Comparison of ENCODE assay signal across 23 cellular contexts in genomic region chr11:94754819-94755218, GRCh38.
"Had no signal": no experiment of that assay in that cellular context is flagged by ENCODE, and none has a peak within 500 bp of the region (broad histone marks: within the 10 kb centered on the region; RNA-seq: fewer than 3 reads in every experiment).

No MANE protein-coding gene starts in this region.

- FAIRE-seq: colon, endothelial cell of umbilical vein, frontal cortex had no signal

- DNase-seq: dermis blood vessel endothelial cell; dorsolateral prefrontal cortex; effector CD4-positive, alpha-beta T cell; effector memory CD4-positive, alpha-beta T cell; foreskin keratinocyte; heart left ventricle; hypothalamus; immature natural killer cell; left cardiac atrium; left ventricle myocardium superior; lower lobe of right lung; mesenchymal stem cell; mucosa of descending colon; naive B cell; naive thymus-derived CD8-positive, alpha-beta T cell had no signal

- H3K27me3 ChIP-seq: dorsolateral prefrontal cortex, esophagus muscularis mucosa, foreskin keratinocyte, gastroesophageal sphincter, heart left ventricle, hepatocyte, left lung had no signal

- H3K4me3 ChIP-seq: coronary artery, dorsolateral prefrontal cortex, esophagus muscularis mucosa, gastroesophageal sphincter, heart left ventricle, hepatocyte, left lung, lower lobe of right lung, mucosa of descending colon had no signal

- H3K27ac ChIP-seq: coronary artery, dorsolateral prefrontal cortex, foreskin keratinocyte, heart left ventricle, hepatocyte, left lung, lower lobe of right lung had no signal

- H3K36me3 ChIP-seq: esophagus muscularis mucosa, gastroesophageal sphincter, heart left ventricle, left lung, lower lobe of right lung had no signal
